In genomic region chr2:171432206-171432968, GRCh38 we compare ENCODE assay signal across 12 cellular contexts. TPM values are rescaled to one million over a fixed set of nuclear protein-coding genes. Genes with fewer than 3 reads are reported as not detected.
DNase-seq lines count a peak whose midpoint lies in the region; ATAC-seq and TF ChIP-seq lines count a peak whose summit lies in the region.
"Had no signal": no experiment of that assay in that cellular context is flagged by ENCODE, and none has a peak within 500 bp of the region (broad histone marks: within the 10 kb centered on the region; RNA-seq: fewer than 3 reads in every experiment).

No MANE protein-coding gene starts in this region.

- peaks cover 52% of the 10 kb centered on the region for H3K36me3 Mint-ChIP-seq in activated CD8-positive, alpha-beta memory T cell treated with anti-CD3 and anti-CD28 coated beads, Interleukin-2, amount 10 ng/mL, durations not matched to agents 7 days and 5 days
- peaks cover 52% of the 10 kb centered on the region for H3K36me3 Mint-ChIP-seq in stimulated activated memory B cell treated with anti-CD40 and anti-IgM and Interleukin-4, amounts not matched to agents 10 μg/mL and 1 μg/mL and 100 μg/mL, for 72 hours

- ATAC-seq in activated CD8-positive, alpha-beta memory T cell treated with anti-CD3 and anti-CD28 coated beads, Interleukin-2, amount 10 ng/mL, durations not matched to agents 7 days and 5 days = no peak
- no peak for ATAC-seq in RWPE2 (ENCODE audit: low read depth)
- no peak for ATAC-seq in stimulated activated memory B cell treated with anti-CD40 and anti-IgM and Interleukin-4, amounts not matched to agents 10 μg/mL and 1 μg/mL and 100 μg/mL, for 72 hours
- no peak for ATAC-seq in HG03378 (IDR thresholded peaks at IDR 0.05; ENCODE audit: unreplicated experiment)
- ATAC-seq: heart left ventricle had no signal

- H3K4me1 ChIP-seq in RWPE2 (ENCODE audit: insufficient read depth, poor library complexity, severe bottlenecking) (peaks cover 12% of the 10 kb centered on the region), esophagus squamous epithelium (peaks cover 14 to 52% (median 24%) of the 10 kb centered on the region in 3 donors)

- CTCF ChIA-PET in activated CD8-positive, alpha-beta memory T cell treated with anti-CD3 and anti-CD28 coated beads, Interleukin-2, amount 10 ng/mL, durations not matched to agents 7 days and 5 days (lab: Charles Lee) = interaction anchor here (0.8 to 3.7 kb wide), 7 partner anchors 12 to 504 kb away, joined by 3 to 24 read pairs (median 8); partner anchors contain the start of gene GORASP2

- peak overlapping the region; percentile 85 for H3K4me3 Mint-ChIP-seq in activated CD8-positive, alpha-beta memory T cell treated with anti-CD3 and anti-CD28 coated beads, Interleukin-2, amount 10 ng/mL, durations not matched to agents 7 days and 5 days
- H3K4me3 Mint-ChIP-seq in stimulated activated memory B cell treated with anti-CD40 and anti-IgM and Interleukin-4, amounts not matched to agents 10 μg/mL and 1 μg/mL and 100 μg/mL, for 72 hours = peak overlapping the region; percentile 90

- no peak for TF ChIP-seq CTCF in RWPE2 (IDR thresholded peaks at IDR 0.05; ENCODE audit: poor library complexity, severe bottlenecking)
- TF ChIP-seq CTCF in esophagus squamous epithelium (IDR thresholded peaks at IDR 0.05) = no peak

- H3K27me3 Mint-ChIP-seq in activated CD8-positive, alpha-beta memory T cell treated with anti-CD3 and anti-CD28 coated beads, Interleukin-2, amount 10 ng/mL, durations not matched to agents 7 days and 5 days = no peaks in the 10 kb centered on the region
- H3K27me3 Mint-ChIP-seq in stimulated activated memory B cell treated with anti-CD40 and anti-IgM and Interleukin-4, amounts not matched to agents 10 μg/mL and 1 μg/mL and 100 μg/mL, for 72 hours = no peaks in the 10 kb centered on the region

- WGBS in esophagus squamous epithelium, 2 donors = 27 to 33% methylated on average over 4 of the region's 4 CpGs

- H3K9me3 ChIP-seq in RWPE2 (ENCODE audit: severe bottlenecking) (peaks cover 2% of the 10 kb centered on the region), esophagus squamous epithelium (no peaks in the 10 kb centered on the region)
- H3K9me3 ChIP-seq: heart left ventricle, right atrium auricular region had no signal

- H3K9me3 Mint-ChIP-seq in activated CD8-positive, alpha-beta memory T cell treated with anti-CD3 and anti-CD28 coated beads, Interleukin-2, amount 10 ng/mL, durations not matched to agents 7 days and 5 days (ENCODE audit: low read depth) = peaks cover 16% of the 10 kb centered on the region
- H3K9me3 Mint-ChIP-seq in stimulated activated memory B cell treated with anti-CD40 and anti-IgM and Interleukin-4, amounts not matched to agents 10 μg/mL and 1 μg/mL and 100 μg/mL, for 72 hours = peaks cover 4% of the 10 kb centered on the region

- H3K36me3 ChIP-seq in RWPE2 (ENCODE audit: low read depth) (peaks cover 17% of the 10 kb centered on the region), esophagus squamous epithelium (peaks cover 0 to 15% (median 0%) of the 10 kb centered on the region in 3 donors)
- H3K36me3 ChIP-seq: right atrium auricular region had no signal

- no peaks in the 10 kb centered on the region for H3K27me3 ChIP-seq in RWPE2 (ENCODE audit: insufficient read depth, poor library complexity, severe bottlenecking)
- no peaks in the 10 kb centered on the region for H3K27me3 ChIP-seq in esophagus squamous epithelium
- H3K27me3 ChIP-seq: heart left ventricle, right atrium auricular region had no signal

- DNase-seq in activated CD8-positive, alpha-beta memory T cell treated with anti-CD3 and anti-CD28 coated beads, Interleukin-2, amount 10 ng/mL, durations not matched to agents 7 days and 5 days = no peak
- no peak for DNase-seq in activated CD8-positive, alpha-beta memory T cell treated with anti-CD3 and anti-CD28 coated beads for 24 hours
- DNase-seq in RWPE2 (ENCODE audit: low spot score) (no peak), esophagus squamous epithelium (lab: John Stamatoyannopoulos, UW) (no peak), NCI-H69 (lab: John Stamatoyannopoulos, UW) (no peak), HCEC 1CT (no peak)
- DNase-seq: activated effector memory CD4-positive, alpha-beta T cell treated with Interleukin-2 at 50 U/mL for 16 hours; NK-92 treated with Interleukin-12 subunit alpha and Interleukin-12 subunit beta, amount 100 ng/mL, for 24 hours had no signal

- TF ChIP-seq POLR2A in esophagus squamous epithelium (IDR thresholded peaks at IDR 0.05) = no peak

- H3K4me3 ChIP-seq in RWPE2 (ENCODE audit: severe bottlenecking) (peak overlapping the region; percentile 46), esophagus squamous epithelium (peak overlapping the region; percentile 67 to 91 (median 83))

- peak overlapping the region; percentile 90 for H3K27ac Mint-ChIP-seq in activated CD8-positive, alpha-beta memory T cell treated with anti-CD3 and anti-CD28 coated beads, Interleukin-2, amount 10 ng/mL, durations not matched to agents 7 days and 5 days
- H3K27ac Mint-ChIP-seq in stimulated activated memory B cell treated with anti-CD40 and anti-IgM and Interleukin-4, amounts not matched to agents 10 μg/mL and 1 μg/mL and 100 μg/mL, for 72 hours = peak overlapping the region; percentile 92

- intact Hi-C loops in esophagus squamous epithelium (cut with DNase I) = no loop called here

- H3K4me1 Mint-ChIP-seq in activated CD8-positive, alpha-beta memory T cell treated with anti-CD3 and anti-CD28 coated beads, Interleukin-2, amount 10 ng/mL, durations not matched to agents 7 days and 5 days = peaks cover 37% of the 10 kb centered on the region
- peaks cover 36% of the 10 kb centered on the region for H3K4me1 Mint-ChIP-seq in stimulated activated memory B cell treated with anti-CD40 and anti-IgM and Interleukin-4, amounts not matched to agents 10 μg/mL and 1 μg/mL and 100 μg/mL, for 72 hours

- H3K27ac ChIP-seq in RWPE2 (ENCODE audit: poor library complexity, severe bottlenecking) (peak overlapping the region; percentile 83), esophagus squamous epithelium (peak overlapping the region; percentile 94 to 99 (median 98))
- H3K27ac ChIP-seq: right atrium auricular region had no signal

RNA-seq across cellular contexts. Expression of gene METTL8, which starts 1.4 kb away (rescaled TPM):
- total RNA-seq in activated CD8-positive, alpha-beta memory T cell treated with anti-CD3 and anti-CD28 coated beads, Interleukin-2, amount 10 ng/mL, durations not matched to agents 7 days and 5 days = 10 to 100 TPM; 20.4 to 33.7 TPM
- 10 to 100 TPM; 17.9 to 51.4 (median 35.4) TPM for total RNA-seq in esophagus squamous epithelium

RNA-seq across cellular contexts. Expression of gene DCAF17, which starts 1.6 kb away (rescaled TPM):
- 10 to 100 TPM; 18.7 to 19.7 TPM for total RNA-seq in activated CD8-positive, alpha-beta memory T cell treated with anti-CD3 and anti-CD28 coated beads, Interleukin-2, amount 10 ng/mL, durations not matched to agents 7 days and 5 days
- 10 to 100 TPM in 2 of 4 donors, 1 to 10 TPM in 2; 8.3 to 18.1 (median 13.0) TPM for total RNA-seq in esophagus squamous epithelium
